In genomic region chr20:37096415-37097039, GRCh38 we compare ENCODE assay signal across 8 cellular contexts. TPM values are rescaled to one million over a fixed set of nuclear protein-coding genes. Genes with fewer than 3 reads are reported as not detected.
DNase-seq lines count a peak whose midpoint lies in the region; ATAC-seq and TF ChIP-seq lines count a peak whose summit lies in the region.

No MANE protein-coding gene starts in this region.

- H3K27me3 Mint-ChIP-seq in GM23338 (ENCODE audit: insufficient read depth, low read depth, poor library complexity) (peaks cover 12% of the 10 kb centered on the region), memory B cell (no peaks in the 10 kb centered on the region)
- no peaks in the 10 kb centered on the region for H3K27me3 Mint-ChIP-seq in activated CD8-positive, alpha-beta T cell treated with anti-CD3 and anti-CD28 coated beads for 36 hours

- H3K36me3 ChIP-seq in GM23338 (ENCODE audit: insufficient read depth), result no peaks in the 10 kb centered on the region

- peak overlapping the region; percentile 78 for H3K4me2 ChIP-seq in GM23338

- POLR2A ChIA-PET in activated CD8-positive, alpha-beta T cell treated with anti-CD3 and anti-CD28 coated beads for 36 hours (lab: Charles Lee), result interaction anchor here (1.1 to 5.7 kb wide), 12 partner anchors 10 to 432 kb away, joined by 3 to 48 read pairs (median 4); partner anchors contain the start of genes BLCAP, MANBAL, MROH8 and RPN2

- intact Hi-C loops in activated CD8-positive, alpha-beta T cell treated with anti-CD3 and anti-CD28 coated beads for 36 hours (cut with micrococcal nuclease), result no loop called here

- TF ChIP-seq CTCF in 22Rv1 (IDR thresholded peaks at IDR 0.05) (peak; percentile 1; the same call in 1 of the 2 replicates), GM23338 (conservative IDR thresholded peaks at IDR 0.05; ENCODE audit: low read depth in 2 of 2) (no peak)
- no peak for TF ChIP-seq CTCF in activated CD8-positive, alpha-beta T cell treated with anti-CD3 and anti-CD28 coated beads for 36 hours (IDR thresholded peaks at IDR 0.05)

- H3K79me2 ChIP-seq in GM23338 (replicated peaks; ENCODE audit: insufficient read depth), result peaks cover 22% of the 10 kb centered on the region

- H2AFZ ChIP-seq in GM23338, result peak overlapping the region; percentile 81

- H3K36me3 Mint-ChIP-seq in GM23338 (ENCODE audit: low read depth) (peaks cover 15% of the 10 kb centered on the region), memory B cell (peaks cover 2% of the 10 kb centered on the region)
- peaks cover 27% of the 10 kb centered on the region for H3K36me3 Mint-ChIP-seq in activated CD8-positive, alpha-beta T cell treated with anti-CD3 and anti-CD28 coated beads for 36 hours (ENCODE audit: low read depth)

- H3K27ac Mint-ChIP-seq in GM23338, result peak overlapping the region; percentile 100
- H3K27ac Mint-ChIP-seq in activated CD8-positive, alpha-beta T cell treated with anti-CD3 and anti-CD28 coated beads for 36 hours, result peak overlapping the region; percentile 100
- peak overlapping the region; percentile 92 for H3K27ac Mint-ChIP-seq in memory B cell

- CTCF ChIA-PET in activated CD8-positive, alpha-beta T cell treated with anti-CD3 and anti-CD28 coated beads for 36 hours (lab: Charles Lee), result interaction anchor here (1.5 kb wide), 1 partner anchor 15 kb away, joined by 4 read pairs; no protein-coding TSS in a partner anchor

- peak overlapping the region; percentile 68 for H3K4me3 ChIP-seq in GM23338

- H4K20me1 ChIP-seq in GM23338 (replicated peaks; ENCODE audit: insufficient read depth), result peaks cover 5% of the 10 kb centered on the region; the same call in 1 of the 2 replicates

- H3K4me1 Mint-ChIP-seq in GM23338 (peaks cover 25% of the 10 kb centered on the region), memory B cell (peaks cover 18% of the 10 kb centered on the region)
- H3K4me1 Mint-ChIP-seq in activated CD8-positive, alpha-beta T cell treated with anti-CD3 and anti-CD28 coated beads for 36 hours (ENCODE audit: low read depth), result peaks cover 24% of the 10 kb centered on the region

- H3K9me2 ChIP-seq in GM23338 (ENCODE audit: insufficient read depth), result no peaks in the 10 kb centered on the region

- H3K27ac ChIP-seq in 22Rv1 (peak overlapping the region; percentile 80), GM23338 (ENCODE audit: low read depth) (peak overlapping the region; percentile 99; the same call in 1 of the 2 replicates)

- H3F3A ChIP-seq in GM23338 (replicated peaks; ENCODE audit: low read depth), result no peaks in the 10 kb centered on the region

- peak overlapping the region; percentile 90 for H3K4me3 Mint-ChIP-seq in GM23338
- peak overlapping the region; percentile 94 for H3K4me3 Mint-ChIP-seq in activated CD8-positive, alpha-beta T cell treated with anti-CD3 and anti-CD28 coated beads for 36 hours
- peak overlapping the region; percentile 96 for H3K4me3 Mint-ChIP-seq in memory B cell

- ATAC-seq in GM23338 (no peak; the same call in 2 of the 3 replicates), memory B cell (ENCODE audit: low read depth) (no peak), HG02981 (IDR thresholded peaks at IDR 0.05; ENCODE audit: unreplicated experiment) (no peak)
- ATAC-seq in activated CD8-positive, alpha-beta T cell treated with anti-CD3 and anti-CD28 coated beads for 36 hours, result no peak

- DNase-seq in GM23338 (ENCODE audit: low spot score) (no peak), memory B cell (ENCODE audit: low spot score in 2 of 2) (no peak), NCI-H2081 (lab: John Stamatoyannopoulos, UW) (no peak), RKO (ENCODE audit: low spot score) (no peak)
- peak; percentile 16 for DNase-seq in activated CD8-positive, alpha-beta T cell treated with anti-CD3 and anti-CD28 coated beads for 36 hours
- DNase-seq in stimulated activated CD4-positive, alpha-beta T cell treated with anti-CD3 and anti-CD28 coated beads, Interleukin-4, amount 100 ng/mL, for 24 hours, result no peak

- H3K9me3 Mint-ChIP-seq in GM23338 (no peaks in the 10 kb centered on the region; the same call in 2 of the 3 replicates), memory B cell (no peaks in the 10 kb centered on the region)
- no peaks in the 10 kb centered on the region for H3K9me3 Mint-ChIP-seq in activated CD8-positive, alpha-beta T cell treated with anti-CD3 and anti-CD28 coated beads for 36 hours

- H3K27me3 ChIP-seq in GM23338 (ENCODE audit: insufficient read depth), result no peaks in the 10 kb centered on the region

- peaks cover 20% of the 10 kb centered on the region for H3K4me1 ChIP-seq in GM23338 (ENCODE audit: insufficient read depth)

TF ChIP-seq in GM23338, 12 proteins besides CTCF, POLR2A, EP300 and RAD21:
- TF ChIP-seq, protein P1, sequence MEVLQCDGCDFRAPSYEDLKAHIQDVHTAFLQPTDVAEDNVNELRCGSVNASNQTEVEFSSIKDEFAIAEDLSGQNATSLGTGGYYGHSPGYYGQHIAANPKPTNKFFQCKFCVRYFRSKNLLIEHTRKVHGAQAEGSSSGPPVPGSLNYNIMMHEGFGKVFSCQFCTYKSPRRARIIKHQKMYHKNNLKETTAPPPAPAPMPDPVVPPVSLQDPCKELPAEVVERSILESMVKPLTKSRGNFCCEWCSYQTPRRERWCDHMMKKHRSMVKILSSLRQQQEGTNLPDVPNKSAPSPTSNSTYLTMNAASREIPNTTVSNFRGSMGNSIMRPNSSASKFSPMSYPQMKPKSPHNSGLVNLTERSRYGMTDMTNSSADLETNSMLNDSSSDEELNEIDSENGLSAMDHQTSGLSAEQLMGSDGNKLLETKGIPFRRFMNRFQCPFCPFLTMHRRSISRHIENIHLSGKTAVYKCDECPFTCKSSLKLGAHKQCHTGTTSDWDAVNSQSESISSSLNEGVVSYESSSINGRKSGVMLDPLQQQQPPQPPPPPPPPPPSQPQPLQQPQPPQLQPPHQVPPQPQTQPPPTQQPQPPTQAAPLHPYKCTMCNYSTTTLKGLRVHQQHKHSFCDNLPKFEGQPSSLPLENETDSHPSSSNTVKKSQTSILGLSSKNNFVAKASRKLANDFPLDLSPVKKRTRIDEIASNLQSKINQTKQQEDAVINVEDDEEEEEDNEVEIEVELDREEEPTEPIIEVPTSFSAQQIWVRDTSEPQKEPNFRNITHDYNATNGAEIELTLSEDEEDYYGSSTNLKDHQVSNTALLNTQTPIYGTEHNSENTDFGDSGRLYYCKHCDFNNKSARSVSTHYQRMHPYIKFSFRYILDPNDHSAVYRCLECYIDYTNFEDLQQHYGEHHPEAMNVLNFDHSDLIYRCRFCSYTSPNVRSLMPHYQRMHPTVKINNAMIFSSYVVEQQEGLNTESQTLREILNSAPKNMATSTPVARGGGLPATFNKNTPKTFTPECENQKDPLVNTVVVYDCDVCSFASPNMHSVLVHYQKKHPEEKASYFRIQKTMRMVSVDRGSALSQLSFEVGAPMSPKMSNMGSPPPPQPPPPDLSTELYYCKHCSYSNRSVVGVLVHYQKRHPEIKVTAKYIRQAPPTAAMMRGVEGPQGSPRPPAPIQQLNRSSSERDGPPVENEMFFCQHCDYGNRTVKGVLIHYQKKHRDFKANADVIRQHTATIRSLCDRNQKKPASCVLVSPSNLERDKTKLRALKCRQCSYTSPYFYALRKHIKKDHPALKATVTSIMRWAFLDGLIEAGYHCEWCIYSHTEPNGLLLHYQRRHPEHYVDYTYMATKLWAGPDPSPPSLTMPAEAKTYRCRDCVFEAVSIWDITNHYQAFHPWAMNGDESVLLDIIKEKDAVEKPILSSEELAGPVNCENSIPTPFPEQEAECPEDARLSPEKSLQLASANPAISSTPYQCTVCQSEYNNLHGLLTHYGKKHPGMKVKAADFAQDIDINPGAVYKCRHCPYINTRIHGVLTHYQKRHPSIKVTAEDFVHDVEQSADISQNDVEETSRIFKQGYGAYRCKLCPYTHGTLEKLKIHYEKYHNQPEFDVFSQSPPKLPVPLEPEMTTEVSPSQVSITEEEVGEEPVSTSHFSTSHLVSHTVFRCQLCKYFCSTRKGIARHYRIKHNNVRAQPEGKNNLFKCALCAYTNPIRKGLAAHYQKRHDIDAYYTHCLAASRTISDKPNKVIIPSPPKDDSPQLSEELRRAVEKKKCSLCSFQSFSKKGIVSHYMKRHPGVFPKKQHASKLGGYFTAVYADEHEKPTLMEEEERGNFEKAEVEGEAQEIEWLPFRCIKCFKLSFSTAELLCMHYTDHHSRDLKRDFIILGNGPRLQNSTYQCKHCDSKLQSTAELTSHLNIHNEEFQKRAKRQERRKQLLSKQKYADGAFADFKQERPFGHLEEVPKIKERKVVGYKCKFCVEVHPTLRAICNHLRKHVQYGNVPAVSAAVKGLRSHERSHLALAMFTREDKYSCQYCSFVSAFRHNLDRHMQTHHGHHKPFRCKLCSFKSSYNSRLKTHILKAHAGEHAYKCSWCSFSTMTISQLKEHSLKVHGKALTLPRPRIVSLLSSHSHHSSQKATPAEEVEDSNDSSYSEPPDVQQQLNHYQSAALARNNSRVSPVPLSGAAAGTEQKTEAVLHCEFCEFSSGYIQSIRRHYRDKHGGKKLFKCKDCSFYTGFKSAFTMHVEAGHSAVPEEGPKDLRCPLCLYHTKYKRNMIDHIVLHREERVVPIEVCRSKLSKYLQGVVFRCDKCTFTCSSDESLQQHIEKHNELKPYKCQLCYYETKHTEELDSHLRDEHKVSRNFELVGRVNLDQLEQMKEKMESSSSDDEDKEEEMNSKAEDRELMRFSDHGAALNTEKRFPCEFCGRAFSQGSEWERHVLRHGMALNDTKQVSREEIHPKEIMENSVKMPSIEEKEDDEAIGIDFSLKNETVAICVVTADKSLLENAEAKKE (CRISPR knock-in tag; IDR thresholded peaks at IDR 0.05), result no peak
- TF ChIP-seq EZH2phosphoT487 (IDR thresholded peaks at IDR 0.05; ENCODE audit: unreplicated experiment) (no peak), STAT1 (IDR thresholded peaks at IDR 0.05; ENCODE audit: unreplicated experiment) (no peak), JUNB (IDR thresholded peaks at IDR 0.05; ENCODE audit: unreplicated experiment) (no peak), POLR2AphosphoS5 (IDR thresholded peaks at IDR 0.05; ENCODE audit: low read depth) (no peak), ZNF331 (CRISPR knock-in tag; IDR thresholded peaks at IDR 0.05; ENCODE audit: low read depth) (no peak), ZNF114 (CRISPR knock-in tag; IDR thresholded peaks at IDR 0.05) (no peak), NANOG (IDR thresholded peaks at IDR 0.05; ENCODE audit: borderline replicate concordance) (no peak)
- TF ChIP-seq, protein P2, sequence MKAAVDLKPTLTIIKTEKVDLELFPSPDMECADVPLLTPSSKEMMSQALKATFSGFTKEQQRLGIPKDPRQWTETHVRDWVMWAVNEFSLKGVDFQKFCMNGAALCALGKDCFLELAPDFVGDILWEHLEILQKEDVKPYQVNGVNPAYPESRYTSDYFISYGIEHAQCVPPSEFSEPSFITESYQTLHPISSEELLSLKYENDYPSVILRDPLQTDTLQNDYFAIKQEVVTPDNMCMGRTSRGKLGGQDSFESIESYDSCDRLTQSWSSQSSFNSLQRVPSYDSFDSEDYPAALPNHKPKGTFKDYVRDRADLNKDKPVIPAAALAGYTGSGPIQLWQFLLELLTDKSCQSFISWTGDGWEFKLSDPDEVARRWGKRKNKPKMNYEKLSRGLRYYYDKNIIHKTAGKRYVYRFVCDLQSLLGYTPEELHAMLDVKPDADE (IDR thresholded peaks at IDR 0.05), result no peak
TF ChIP-seq in GM23338: peak in this region for 0.

RNA-seq across cellular contexts. Expression of gene RBL1, which starts 0.7 kb away (rescaled TPM):
- 8.5 and 12.6 TPM in 2 replicates for total RNA-seq in GM23338 (2014; rRNA removed; shearing (Covaris generic))
- 4.6 and 6.4 TPM in 2 replicates for polyA plus RNA-seq in GM23338 (2016; fragmentation: Nextera tagmentation; extraction: Ambion mirVana)
- total RNA-seq in activated CD8-positive, alpha-beta T cell treated with anti-CD3 and anti-CD28 coated beads for 36 hours, result 10 to 100 TPM; 33.9 to 39.6 TPM
